ENCODE assay signal across 15 cellular contexts in the genomic region with DNA sequence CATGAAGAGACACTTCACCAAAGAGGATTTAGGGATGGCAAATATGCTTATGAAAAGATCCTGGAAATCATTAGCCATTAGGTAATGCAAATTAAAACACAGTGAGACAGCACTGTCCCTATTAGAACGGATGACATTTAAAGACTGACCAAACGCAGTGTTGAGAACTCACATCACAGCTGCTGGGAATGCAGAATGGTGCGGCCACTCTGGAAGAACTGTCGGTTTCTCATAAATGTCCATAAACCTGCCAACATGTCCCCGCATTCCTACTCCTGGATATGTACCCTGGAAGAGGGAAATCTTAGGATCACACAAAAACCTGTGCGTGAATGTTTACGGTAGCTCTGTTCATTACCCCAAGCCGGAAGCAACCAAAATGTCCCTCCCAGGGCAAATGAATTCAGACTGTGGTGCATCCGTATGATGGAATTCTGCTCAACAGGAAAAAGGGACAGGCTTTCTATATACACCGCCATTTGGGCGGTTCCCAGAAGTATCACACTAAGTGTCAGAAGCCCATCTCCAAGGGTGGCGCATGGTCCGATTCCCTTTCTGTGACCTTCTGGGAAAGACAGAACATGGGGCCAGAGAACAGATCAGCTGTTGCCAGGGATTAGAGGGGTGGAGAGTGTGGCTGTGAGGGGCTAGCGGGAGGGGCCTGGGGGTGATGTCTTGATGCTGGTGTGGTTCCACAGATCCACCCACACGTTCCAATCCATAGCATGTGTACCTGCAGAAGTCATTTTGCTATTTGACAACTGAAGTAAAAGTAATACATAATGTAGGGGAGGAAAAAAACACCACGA.
DNase-seq lines count a peak whose midpoint lies in the region; ATAC-seq, FAIRE-seq and TF ChIP-seq lines count a peak whose summit lies in the region.
"Had no signal": no experiment of that assay in that cellular context is flagged by ENCODE, and none has a peak within 500 bp of the region (broad histone marks: within the 10 kb centered on the region; RNA-seq: fewer than 3 reads in every experiment).

No MANE protein-coding gene starts in this region.

- DNase-seq in A549 (ENCODE audit: low read depth in 1 of 2, low spot score in 1 of 2) (no peak), mesothelial cell of epicardium (ENCODE audit: low spot score in 2 of 2, unreplicated experiment in 2 of 2) (no peak), NCI-H1694 treated with DMSO at 0.1 percent for 48 hours (lab: John Stamatoyannopoulos, UW) (no peak), NCI-H345 treated with DMSO at 0.1 percent for 48 hours (lab: John Stamatoyannopoulos, UW; ENCODE audit: unreplicated experiment) (no peak), SIG-M5 treated with dmso at 0.1 percent for 504 hours (lab: John Stamatoyannopoulos, UW; ENCODE audit: unreplicated experiment) (no peak)
- no peak for DNase-seq in CD8-positive, alpha-beta T cell
- no peak for DNase-seq in activated naive CD8-positive, alpha-beta T cell treated with anti-CD3 and anti-CD28 coated beads for 36 hours
- DNase-seq: C1 segment of cervical spinal cord; left cardiac atrium; NCI-H2029 treated with DMSO at 0.1 percent for 48 hours; right cardiac atrium; SHP77; stimulated activated naive CD8-positive, alpha-beta T cell treated with anti-CD3 and anti-CD28 coated beads, Interleukin-15, amount 100 ng/mL, for 72 hours had no signal

- 92% methylated on average over 16 of the region's 16 CpGs for WGBS in A549 (ENCODE audit: missing lambda C conversion rate)

- TF ChIP-seq CTCF in A549 (IDR thresholded peaks at IDR 0.05) (no peak), mesothelial cell of epicardium (IDR thresholded peaks at IDR 0.05; ENCODE audit: unreplicated experiment) (no peak)
- TF ChIP-seq CTCF in CD8-positive, alpha-beta T cell (IDR thresholded peaks at IDR 0.05): no peak

- H3K27ac Mint-ChIP-seq in CD8-positive, alpha-beta T cell: peak overlapping the region; percentile 73
- H3K27ac Mint-ChIP-seq in activated naive CD8-positive, alpha-beta T cell treated with anti-CD3 and anti-CD28 coated beads for 36 hours: peak overlapping the region; percentile 81
- peak overlapping the region; percentile 26 for H3K27ac Mint-ChIP-seq in mesothelial cell of epicardium

- POLR2A ChIA-PET in A549 (lab: Yijun Ruan, JAX): no interaction called here
- POLR2A ChIA-PET in CD8-positive, alpha-beta T cell (lab: Charles Lee): no interaction called here

- H3K27me3 Mint-ChIP-seq in CD8-positive, alpha-beta T cell (ENCODE audit: low read depth): no peaks in the 10 kb centered on the region
- no peaks in the 10 kb centered on the region for H3K27me3 Mint-ChIP-seq in activated naive CD8-positive, alpha-beta T cell treated with anti-CD3 and anti-CD28 coated beads for 36 hours
- no peaks in the 10 kb centered on the region for H3K27me3 Mint-ChIP-seq in mesothelial cell of epicardium (ENCODE audit: low read depth)
- H3K27me3 Mint-ChIP-seq: stimulated activated naive CD8-positive, alpha-beta T cell treated with anti-CD3 and anti-CD28 coated beads, Interleukin-15, amount 100 ng/mL, for 72 hours had no signal

- H3K4me1 ChIP-seq in A549: peaks cover 49% of the 10 kb centered on the region
- H3K4me1 ChIP-seq in CD8-positive, alpha-beta T cell (ENCODE audit: insufficient read depth, low read length): peaks cover 37% of the 10 kb centered on the region

- H3K4me2 ChIP-seq in A549: peak overlapping the region; percentile 86

- peaks cover 6% of the 10 kb centered on the region for H3K36me3 ChIP-seq in CD8-positive, alpha-beta T cell (ENCODE audit: insufficient read depth, low read length)

- H3K36me3 Mint-ChIP-seq in CD8-positive, alpha-beta T cell: peaks cover 53% of the 10 kb centered on the region
- H3K36me3 Mint-ChIP-seq in activated naive CD8-positive, alpha-beta T cell treated with anti-CD3 and anti-CD28 coated beads for 36 hours: peaks cover 57% of the 10 kb centered on the region
- H3K36me3 Mint-ChIP-seq in mesothelial cell of epicardium: peaks cover 21% of the 10 kb centered on the region

- ATAC-seq in A549 (no peak), GM19452 (IDR thresholded peaks at IDR 0.05; ENCODE audit: unreplicated experiment) (no peak)
- ATAC-seq in CD8-positive, alpha-beta T cell: no peak
- ATAC-seq: left cardiac atrium; right cardiac atrium; stimulated activated naive CD8-positive, alpha-beta T cell treated with anti-CD3 and anti-CD28 coated beads, Interleukin-15, amount 100 ng/mL, for 72 hours had no signal

- no peak overlapping the region for H3K4me3 ChIP-seq in A549
- H3K4me3 ChIP-seq in CD8-positive, alpha-beta T cell (ENCODE audit: low read depth, low read length): no peak overlapping the region

- no peaks in the 10 kb centered on the region for H3K27me3 ChIP-seq in CD8-positive, alpha-beta T cell (ENCODE audit: insufficient read depth, low read length)

- no peaks in the 10 kb centered on the region for H3K9me3 ChIP-seq in A549
- no peaks in the 10 kb centered on the region for H3K9me3 ChIP-seq in CD8-positive, alpha-beta T cell (ENCODE audit: low read length)

- intact Hi-C loops in CD8-positive, alpha-beta T cell (cut with DNase I, micrococcal nuclease): loop anchor here (5.0 kb wide), 3 partner anchors 37 to 57 kb away; no protein-coding TSS in a partner anchor

- H3K9me3 Mint-ChIP-seq in CD8-positive, alpha-beta T cell: no peaks in the 10 kb centered on the region
- no peaks in the 10 kb centered on the region for H3K9me3 Mint-ChIP-seq in activated naive CD8-positive, alpha-beta T cell treated with anti-CD3 and anti-CD28 coated beads for 36 hours
- H3K9me3 Mint-ChIP-seq in mesothelial cell of epicardium: no peaks in the 10 kb centered on the region
- H3K9me3 Mint-ChIP-seq: activated T-helper 2 cell treated with anti-CD3 and anti-CD28 coated beads, Interferon-gamma antibody, Interleukin-2, Interleukin-4, amounts not matched to agents 10 μg/mL and 5 μg/mL and 100 μg/mL, durations not matched to agents 14 hours and 24 hours and 36 hours; stimulated activated naive CD8-positive, alpha-beta T cell treated with anti-CD3 and anti-CD28 coated beads, Interleukin-15, amount 100 ng/mL, for 72 hours had no signal

- no peak overlapping the region for H3K4me3 Mint-ChIP-seq in CD8-positive, alpha-beta T cell
- H3K4me3 Mint-ChIP-seq in activated naive CD8-positive, alpha-beta T cell treated with anti-CD3 and anti-CD28 coated beads for 36 hours: no peak overlapping the region
- H3K4me3 Mint-ChIP-seq in mesothelial cell of epicardium: no peak overlapping the region
- H3K4me3 Mint-ChIP-seq: stimulated activated naive CD8-positive, alpha-beta T cell treated with anti-CD3 and anti-CD28 coated beads, Interleukin-15, amount 100 ng/mL, for 72 hours had no signal

- peak overlapping the region in 1 of 2 experiments; percentile 89; a peak in 2 of 6 replicates for H3K27ac ChIP-seq in A549
- H3K27ac ChIP-seq in CD8-positive, alpha-beta T cell (ENCODE audit: low read depth, low read length): no peak overlapping the region

- no peak for TF ChIP-seq RAD21 in A549 (conservative IDR thresholded peaks at IDR 0.05 in 1 of 2, IDR thresholded peaks at IDR 0.05 in 1 of 2)

- no peak for TF ChIP-seq EP300 in A549 (IDR thresholded peaks at IDR 0.05)

- H3K4me1 Mint-ChIP-seq in CD8-positive, alpha-beta T cell (ENCODE audit: low read depth): peaks cover 48% of the 10 kb centered on the region
- peaks cover 56% of the 10 kb centered on the region for H3K4me1 Mint-ChIP-seq in activated naive CD8-positive, alpha-beta T cell treated with anti-CD3 and anti-CD28 coated beads for 36 hours
- peaks cover 45% of the 10 kb centered on the region for H3K4me1 Mint-ChIP-seq in mesothelial cell of epicardium

- CTCF ChIA-PET in A549 (lab: Yijun Ruan, JAX): interaction anchor here (0.8 to 1.6 kb wide), 4 partner anchors 10 to 39 kb away, joined by 3 read pairs; no protein-coding TSS in a partner anchor
- CTCF ChIA-PET in CD8-positive, alpha-beta T cell (lab: Charles Lee): interaction anchor here (0.6 kb wide), 1 partner anchor 1089 kb away, joined by 3 read pairs; no protein-coding TSS in a partner anchor

- no peak for FAIRE-seq in A549 (lab: Jason Lieb, UNC)

- no peak for TF ChIP-seq POLR2A in A549 (IDR thresholded peaks at IDR 0.05; ENCODE audit: low read length)

TF ChIP-seq in A549, 52 proteins besides CTCF, POLR2A, EP300 and RAD21 (continues in another document):
- TF ChIP-seq TP53 (CRISPR knock-in tag; IDR thresholded peaks at IDR 0.05) (no peak), JUN (IDR thresholded peaks at IDR 0.05) (no peak), JUNB (IDR thresholded peaks at IDR 0.05) (no peak), HOXB13 (CRISPR knock-in tag; IDR thresholded peaks at IDR 0.05; ENCODE audit: low read depth) (no peak), ZSCAN20 (CRISPR knock-in tag; IDR thresholded peaks at IDR 0.05) (no peak), CHD4 (IDR thresholded peaks at IDR 0.05; ENCODE audit: borderline replicate concordance) (no peak), SREBF2 (IDR thresholded peaks at IDR 0.05) (no peak), CEBPB (IDR thresholded peaks at IDR 0.05) (no peak), NFE2L2 (conservative IDR thresholded peaks at IDR 0.05; ENCODE audit: low read length) (no peak)
- TF ChIP-seq, protein P1, sequence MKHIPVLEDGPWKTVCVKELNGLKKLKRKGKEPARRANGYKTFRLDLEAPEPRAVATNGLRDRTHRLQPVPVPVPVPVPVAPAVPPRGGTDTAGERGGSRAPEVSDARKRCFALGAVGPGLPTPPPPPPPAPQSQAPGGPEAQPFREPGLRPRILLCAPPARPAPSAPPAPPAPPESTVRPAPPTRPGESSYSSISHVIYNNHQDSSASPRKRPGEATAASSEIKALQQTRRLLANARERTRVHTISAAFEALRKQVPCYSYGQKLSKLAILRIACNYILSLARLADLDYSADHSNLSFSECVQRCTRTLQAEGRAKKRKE (CRISPR knock-in tag; IDR thresholded peaks at IDR 0.05; ENCODE audit: low read depth): no peak
- TF ChIP-seq, protein P2, sequence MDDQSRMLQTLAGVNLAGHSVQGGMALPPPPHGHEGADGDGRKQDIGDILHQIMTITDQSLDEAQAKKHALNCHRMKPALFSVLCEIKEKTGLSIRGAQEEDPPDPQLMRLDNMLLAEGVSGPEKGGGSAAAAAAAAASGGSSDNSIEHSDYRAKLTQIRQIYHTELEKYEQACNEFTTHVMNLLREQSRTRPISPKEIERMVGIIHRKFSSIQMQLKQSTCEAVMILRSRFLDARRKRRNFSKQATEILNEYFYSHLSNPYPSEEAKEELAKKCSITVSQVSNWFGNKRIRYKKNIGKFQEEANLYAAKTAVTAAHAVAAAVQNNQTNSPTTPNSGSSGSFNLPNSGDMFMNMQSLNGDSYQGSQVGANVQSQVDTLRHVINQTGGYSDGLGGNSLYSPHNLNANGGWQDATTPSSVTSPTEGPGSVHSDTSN (IDR thresholded peaks at IDR 0.05): no peak

Comparison
In these comparisons a context has a peak if more than half of its experiments do, and no peak if none do; other contexts are left out.
1. H3K27ac Mint-ChIP-seq: peak in every context shown above with its lines; median percentile 81 in activated naive CD8-positive, alpha-beta T cell treated with anti-CD3 and anti-CD28 coated beads for 36 hours; 73 in CD8-positive, alpha-beta T cell; 26 in mesothelial cell of epicardium.